1 cellular context compared by ENCODE assay signal in the genomic region with DNA sequence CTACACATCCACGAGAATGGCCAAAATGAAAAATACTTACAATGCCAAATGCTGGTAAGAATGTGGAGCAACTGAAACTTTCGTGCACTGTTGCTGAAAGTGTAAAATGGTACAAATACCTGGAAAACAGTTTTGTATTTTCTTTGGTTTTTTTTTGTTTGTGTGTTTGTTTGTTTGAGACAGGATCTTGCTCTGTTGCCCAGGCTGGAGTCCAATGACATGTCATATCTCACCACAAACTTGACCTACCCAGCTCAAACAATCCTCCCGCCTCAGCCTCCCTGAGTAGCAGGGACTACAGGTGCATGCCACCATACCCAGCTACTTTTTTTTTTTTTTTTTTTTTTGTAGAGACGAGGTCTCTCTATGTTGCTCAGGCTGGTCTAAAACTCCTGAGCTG.
TF ChIP-seq lines count a peak whose summit lies in the region.

No MANE protein-coding gene starts in this region.

TF ChIP-seq in HCT116, 20 proteins besides CTCF, POLR2A, EP300 and RAD21 (continued from another document):
- TF ChIP-seq ZBTB33 (IDR thresholded peaks at IDR 0.05; ENCODE audit: extremely low read depth, insufficient replicate concordance, low read length) (no peak), ELF1 (IDR thresholded peaks at IDR 0.05; ENCODE audit: borderline replicate concordance, low read depth) (no peak), SIN3A (IDR thresholded peaks at IDR 0.05; ENCODE audit: low read depth) (no peak)
